7 cellular contexts compared by ENCODE assay signal in the genomic region with DNA sequence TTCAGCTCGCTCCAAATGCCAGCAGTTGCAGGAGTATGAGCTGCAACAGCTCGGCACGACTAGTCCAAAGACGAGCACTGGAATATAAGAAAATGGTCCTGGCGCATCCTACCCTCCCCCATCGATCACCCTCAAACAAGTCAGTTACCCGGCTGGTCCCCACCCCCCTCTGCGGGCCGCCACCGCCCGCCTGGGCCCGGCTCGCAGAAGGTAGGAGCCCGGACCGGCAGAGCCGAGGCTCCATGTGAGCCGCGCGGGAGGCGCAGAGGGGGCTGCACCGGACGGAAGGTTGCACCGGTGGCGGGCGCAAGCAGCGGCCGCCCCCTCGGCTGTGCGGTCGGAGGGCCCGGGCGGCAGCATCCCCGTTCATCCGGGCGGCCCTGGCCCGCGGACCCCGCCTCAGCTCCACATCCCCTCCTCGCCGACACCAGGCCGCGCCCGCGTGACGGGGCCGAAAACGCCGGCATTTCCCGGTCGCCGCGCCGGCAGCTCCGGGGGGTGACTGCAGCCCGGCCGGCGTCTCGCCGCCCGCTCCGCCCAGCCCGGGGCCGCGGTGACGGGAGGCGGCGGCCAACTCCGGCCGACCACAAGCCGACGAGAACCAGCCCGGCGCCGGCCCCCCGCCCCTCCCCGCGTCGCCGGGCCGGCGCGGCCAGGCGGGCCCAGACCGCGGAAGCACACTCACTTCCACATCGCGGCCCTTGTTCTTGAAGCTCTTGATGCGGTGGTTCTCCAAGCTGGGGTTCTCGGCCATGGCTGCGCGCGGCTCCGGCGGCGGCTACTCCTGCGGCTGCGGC. TPM values are rescaled to one million over a fixed set of nuclear protein-coding genes. Genes with fewer than 3 reads are reported as not detected.
DNase-seq lines count a peak whose midpoint lies in the region; ATAC-seq and TF ChIP-seq lines count a peak whose summit lies in the region.

No MANE protein-coding gene starts in this region.

- in situ Hi-C loops in GM13977 (cut with MboI; ENCODE audit: low pct_unique_long_range_greater_than_20kb, low sequenced_read_pairs, unreplicated experiment): no loop called here

- peak; percentile 18 for ATAC-seq in activated CD8-positive, alpha-beta T cell treated with anti-CD3 and anti-CD28 coated beads, Interleukin-2, amount 10 ng/mL, durations not matched to agents 7 days and 5 days

- H3K9me3 ChIP-seq in mesodermal cell (ENCODE audit: control insufficient read depth, low read length): no peaks in the 10 kb centered on the region

- CTCF ChIA-PET in activated CD8-positive, alpha-beta T cell treated with anti-CD3 and anti-CD28 coated beads, Interleukin-2, amount 10 ng/mL, durations not matched to agents 7 days and 5 days (lab: Charles Lee): interaction anchor here (0.8 to 2.5 kb wide), 9 partner anchors 52 to 491 kb away, joined by 3 to 9 read pairs (median 5); a partner anchor contains a TSS

- POLR2A ChIA-PET in activated CD8-positive, alpha-beta T cell treated with anti-CD3 and anti-CD28 coated beads, Interleukin-2, amount 10 ng/mL, durations not matched to agents 7 days and 5 days (lab: Charles Lee): interaction anchor here (0.6 to 1.7 kb wide), 6 partner anchors 10 to 348 kb away, joined by 3 to 9 read pairs (median 4); a partner anchor contains a TSS

- H3K4me1 Mint-ChIP-seq in activated CD8-positive, alpha-beta T cell treated with anti-CD3 and anti-CD28 coated beads, Interleukin-2, amount 10 ng/mL, durations not matched to agents 7 days and 5 days (ENCODE audit: low read depth): peaks cover 29% of the 10 kb centered on the region

- peak overlapping the region; percentile 70 for H3K4me3 ChIP-seq in HFF-Myc (replicated peaks; ENCODE audit: low read depth, low read length)
- H3K4me3 ChIP-seq in mesodermal cell (ENCODE audit: extremely low read depth, insufficient read depth, low read length, poor library complexity, severe bottlenecking): peak overlapping the region; percentile 79

- H3K36me3 Mint-ChIP-seq in activated CD8-positive, alpha-beta T cell treated with anti-CD3 and anti-CD28 coated beads, Interleukin-2, amount 10 ng/mL, durations not matched to agents 7 days and 5 days (ENCODE audit: low read depth): peaks cover 9% of the 10 kb centered on the region

- 0 to 1% methylated on average over 65 to 67 of the region's 97 CpGs for WGBS in mesodermal cell (ENCODE audit: insufficient coverage in 2 of 2), 2 experiments

- peak overlapping the region; percentile 92 for H3K4me3 Mint-ChIP-seq in activated CD8-positive, alpha-beta T cell treated with anti-CD3 and anti-CD28 coated beads, Interleukin-2, amount 10 ng/mL, durations not matched to agents 7 days and 5 days

- H3K36me3 ChIP-seq in mesodermal cell (ENCODE audit: control insufficient read depth, insufficient read depth, low read length): peaks cover 8% of the 10 kb centered on the region

- peaks cover 5% of the 10 kb centered on the region for H3K4me1 ChIP-seq in mesodermal cell (ENCODE audit: control insufficient read depth, insufficient read depth, low read length, poor library complexity, severe bottlenecking)

- peak overlapping the region; percentile 96 for H3K27ac ChIP-seq in mesodermal cell (ENCODE audit: low read depth, low read length, severe bottlenecking)

- TF ChIP-seq CTCF in GM13977 (IDR thresholded peaks at IDR 0.05; ENCODE audit: extremely low read depth, insufficient read depth, missing control alignments) (no peak), HFF-Myc (IDR thresholded peaks at IDR 0.05; ENCODE audit: low read depth, low read length, missing control alignments) (no peak)

- DNase-seq in GM13977 (ENCODE audit: low spot score) (peak; percentile 55), HFF-Myc (ENCODE audit: extremely low read depth, low read depth) (no peak), NCI-H1092 treated with DMSO at 0.1 percent for 48 hours (lab: John Stamatoyannopoulos, UW) (peak; percentile 37)
- peak; percentile 60 for DNase-seq in activated CD8-positive, alpha-beta T cell treated with anti-CD3 and anti-CD28 coated beads, Interleukin-2, amount 10 ng/mL, durations not matched to agents 7 days and 5 days
- DNase-seq in effector CD8-positive, alpha-beta T cell (lab: John Stamatoyannopoulos, UW): peak; percentile 39
- peak; percentile 31 to 32 for DNase-seq in stimulated activated CD8-positive, alpha-beta memory T cell treated with anti-CD3 and anti-CD28 coated beads, Interleukin-2, amount 100 ng/mL, for 48 hours (ENCODE audit: low read depth in 2 of 2)

- no peaks in the 10 kb centered on the region for H3K9me3 Mint-ChIP-seq in activated CD8-positive, alpha-beta T cell treated with anti-CD3 and anti-CD28 coated beads, Interleukin-2, amount 10 ng/mL, durations not matched to agents 7 days and 5 days (ENCODE audit: insufficient read depth)

- H3K27me3 Mint-ChIP-seq in activated CD8-positive, alpha-beta T cell treated with anti-CD3 and anti-CD28 coated beads, Interleukin-2, amount 10 ng/mL, durations not matched to agents 7 days and 5 days (ENCODE audit: low read depth): peaks cover 4% of the 10 kb centered on the region

- peak overlapping the region; percentile 94 for H3K27ac Mint-ChIP-seq in activated CD8-positive, alpha-beta T cell treated with anti-CD3 and anti-CD28 coated beads, Interleukin-2, amount 10 ng/mL, durations not matched to agents 7 days and 5 days

RNA-seq across cellular contexts. Expression of a gene that starts 0.5 kb away (rescaled TPM):
- 10 to 100 TPM; 38.7 to 41.2 TPM for total RNA-seq in activated CD8-positive, alpha-beta T cell treated with anti-CD3 and anti-CD28 coated beads, Interleukin-2, amount 10 ng/mL, durations not matched to agents 7 days and 5 days
- 46.4 TPM for polyA plus RNA-seq in mesodermal cell (2013, experiment 1 of 2)
- polyA plus RNA-seq in mesodermal cell (2013, experiment 2 of 2): 53.0 TPM
